In genomic region chrX:24676403-24677024, GRCh38 we compare ENCODE assay signal across 8 cellular contexts. TPM values are rescaled to one million over a fixed set of nuclear protein-coding genes. Genes with fewer than 3 reads are reported as not detected.
DNase-seq lines count a peak whose midpoint lies in the region; ATAC-seq, FAIRE-seq and TF ChIP-seq lines count a peak whose summit lies in the region.

No MANE protein-coding gene starts in this region.

- FAIRE-seq in GM19239 (lab: Jason Lieb, UNC): peak; percentile 33
- FAIRE-seq in TTC549 (lab: Jason Lieb, UNC): peak; percentile 46

- DNase-seq in BE2C: no peak
- DNase-seq in GM19239 (ENCODE audit: insufficient read length, low spot score): no peak
- DNase-seq in kidney epithelial cell (ENCODE audit: low read depth): no peak
- no peak for DNase-seq in NCI-H226
- DNase-seq in pons (ENCODE audit: low spot score): no peak

- H3K36me3 ChIP-seq in BE2C: no peaks in the 10 kb centered on the region
- no peaks in the 10 kb centered on the region for H3K36me3 ChIP-seq in kidney epithelial cell (ENCODE audit: control insufficient read depth, insufficient read depth, low read length)

- no peaks in the 10 kb centered on the region for H3K9me3 ChIP-seq in BE2C

- peak; percentile 53 for TF ChIP-seq CTCF in BE2C (IDR thresholded peaks at IDR 0.05; ENCODE audit: low read depth, low read length)
- TF ChIP-seq CTCF in kidney epithelial cell (IDR thresholded peaks at IDR 0.05; ENCODE audit: insufficient read depth, low read length, poor library complexity, severe bottlenecking): peak; percentile 60

- ATAC-seq in GM19023 (IDR thresholded peaks at IDR 0.05; ENCODE audit: unreplicated experiment) (no peak), HG03457 (IDR thresholded peaks at IDR 0.05; ENCODE audit: unreplicated experiment) (no peak)

- H3K27me3 ChIP-seq in BE2C (no peaks in the 10 kb centered on the region), kidney epithelial cell (ENCODE audit: control insufficient read depth, insufficient read depth, low read length) (no peaks in the 10 kb centered on the region)

- H3K4me1 ChIP-seq in BE2C: no peaks in the 10 kb centered on the region

- H3K4me3 ChIP-seq in BE2C (ENCODE audit: low read depth, low read length) (no peak overlapping the region), kidney epithelial cell (ENCODE audit: low read depth, low read length) (no peak overlapping the region)

RNA-seq across cellular contexts. Expression of gene POLA1, which starts 17.2 kb away (rescaled TPM):
- polyA plus RNA-seq in BE2C (2012; ENCODE audit: insufficient read depth, insufficient read length, low read depth): 6.1 TPM
- total RNA-seq in kidney epithelial cell: 5.1 and 6.2 TPM in 2 replicates

RNA-seq across cellular contexts. Expression of gene PCYT1B, which starts 29.4 kb away (rescaled TPM):
- 0.97 TPM for polyA plus RNA-seq in BE2C (2012; ENCODE audit: insufficient read depth, insufficient read length, low read depth)
- 1.8 and 2.0 TPM in 2 replicates for total RNA-seq in kidney epithelial cell
